In the genomic region with DNA sequence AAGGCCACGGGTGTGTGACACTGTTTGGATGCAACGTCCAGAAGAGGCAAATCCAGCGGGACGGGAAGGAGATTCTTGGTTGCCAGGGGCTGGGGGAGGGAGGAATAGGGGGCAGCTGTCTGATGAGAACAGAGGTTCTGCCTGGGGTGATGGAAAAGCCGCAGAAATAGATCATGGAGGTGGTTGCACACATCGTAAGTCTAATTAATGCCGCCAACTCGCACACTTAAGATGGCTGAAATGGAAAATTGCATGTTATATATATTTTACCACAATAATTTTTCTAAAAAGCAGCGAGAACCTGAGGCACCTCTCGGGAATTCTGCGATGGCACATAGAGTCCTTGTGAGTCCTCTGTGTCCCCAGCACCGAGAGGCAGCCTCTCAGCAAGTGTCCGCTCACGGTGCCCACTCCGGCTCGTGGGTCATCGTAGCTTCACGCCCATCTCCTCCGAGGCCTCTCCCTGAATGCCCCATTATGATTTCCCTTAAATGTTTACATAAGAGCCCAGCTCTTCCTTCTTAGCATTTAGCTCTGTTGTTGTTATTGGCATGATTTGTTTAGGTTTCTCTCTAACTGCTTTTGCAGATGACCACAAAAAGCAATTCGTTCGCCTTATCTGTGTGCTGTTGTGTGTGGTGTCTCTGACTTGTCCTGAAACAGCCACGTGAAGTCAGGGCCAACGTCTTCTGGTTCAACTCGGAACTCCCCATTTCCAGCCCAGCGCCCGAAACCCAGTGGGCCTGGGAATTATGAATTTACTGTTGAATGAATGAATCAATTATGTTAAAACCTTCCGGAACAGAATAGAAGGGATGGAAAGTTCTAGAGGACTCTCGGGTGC, we compare ENCODE assay signal across 18 cellular contexts. TPM values are rescaled to one million over a fixed set of nuclear protein-coding genes. Genes with fewer than 3 reads are reported as not detected.
DNase-seq lines count a peak whose midpoint lies in the region; ATAC-seq and TF ChIP-seq lines count a peak whose summit lies in the region.
"Had no signal": no experiment of that assay in that cellular context is flagged by ENCODE, and none has a peak within 500 bp of the region (broad histone marks: within the 10 kb centered on the region; RNA-seq: fewer than 3 reads in every experiment).

No MANE protein-coding gene starts in this region.

- H3K36me3 ChIP-seq in heart left ventricle (no peaks in the 10 kb centered on the region), gastroesophageal sphincter (no peaks in the 10 kb centered on the region), psoas muscle (ENCODE audit: insufficient read depth in 1 of 2, low read depth in 1 of 2) (no peaks in the 10 kb centered on the region), urinary bladder (ENCODE audit: insufficient read depth) (no peaks in the 10 kb centered on the region)
- H3K36me3 ChIP-seq in effector memory CD4-positive, alpha-beta T cell (ENCODE audit: control insufficient read depth, insufficient read depth, low read length): no peaks in the 10 kb centered on the region

- intact Hi-C loops in heart left ventricle (cut with DNase I) (no loop called here), Right ventricle myocardium superior (cut with DNase I) (no loop called here), psoas muscle (cut with DNase I) (no loop called here)

- ATAC-seq in heart left ventricle: peak in 3 of 4 donors; percentile 31 to 56 (median 40)
- no peak for ATAC-seq in Right ventricle myocardium superior (ENCODE audit: poor library complexity)
- ATAC-seq in gastroesophageal sphincter: no peak
- no peak for ATAC-seq in psoas muscle
- ATAC-seq: activated T-cell treated with anti-CD3 and anti-CD28 coated beads, Interleukin-2, amount 50 U/mL, for 72 hours; mucosa of descending colon had no signal

- H3K4me1 ChIP-seq in heart left ventricle: peaks cover 0 to 19% (median 2%) of the 10 kb centered on the region in 12 donors
- H3K4me1 ChIP-seq in gastroesophageal sphincter: peaks cover 0 to 70% (median 0%) of the 10 kb centered on the region in 3 donors
- no peaks in the 10 kb centered on the region for H3K4me1 ChIP-seq in psoas muscle
- H3K4me1 ChIP-seq in urinary bladder (ENCODE audit: insufficient read depth): no peaks in the 10 kb centered on the region
- no peaks in the 10 kb centered on the region for H3K4me1 ChIP-seq in effector memory CD4-positive, alpha-beta T cell (ENCODE audit: control insufficient read depth, insufficient read depth, low read length, poor library complexity, severe bottlenecking)

- H3K9me3 ChIP-seq in heart left ventricle (no peaks in the 10 kb centered on the region), gastroesophageal sphincter (no peaks in the 10 kb centered on the region), psoas muscle (no peaks in the 10 kb centered on the region)
- H3K9me3 ChIP-seq in effector memory CD4-positive, alpha-beta T cell (ENCODE audit: control insufficient read depth, low read length): no peaks in the 10 kb centered on the region
- H3K9me3 ChIP-seq: mucosa of descending colon had no signal

- TF ChIP-seq POLR2A in heart left ventricle (IDR thresholded peaks at IDR 0.05): no peak
- no peak for TF ChIP-seq POLR2A in gastroesophageal sphincter (IDR thresholded peaks at IDR 0.05)

- DNase-seq in heart left ventricle (no peak), Right ventricle myocardium superior (no peak), psoas muscle (no peak), mesenteric fat pad (ENCODE audit: low spot score) (no peak), SIG-M5 (lab: John Stamatoyannopoulos, UW) (no peak)
- DNase-seq in effector memory CD4-positive, alpha-beta T cell: no peak
- DNase-seq: activated CD4-positive, alpha-beta memory T cell treated with anti-CD3 and anti-CD28 coated beads for 36 hours; activated naive CD8-positive, alpha-beta T cell treated with anti-CD3 and anti-CD28 coated beads, Interleukin-2, amount 10 ng/mL, durations not matched to agents 7 days and 5 days; activated T-cell treated with anti-CD3 and anti-CD28 coated beads, Interleukin-2, amount 50 U/mL, for 72 hours; islet precursor cell; mucosa of descending colon; NCI-H1694; stimulated activated CD4-positive, alpha-beta T cell treated with anti-CD3 and anti-CD28 coated beads, Interleukin-1b, Interleukin-23, amount 100 ng/mL, for 48 hours had no signal

- peak overlapping the region in 4 of 12 donors; percentile 2 to 24 (median 11) for H3K4me3 ChIP-seq in heart left ventricle
- peak overlapping the region in 1 of 2 donors; percentile 9 for H3K4me3 ChIP-seq in gastroesophageal sphincter
- H3K4me3 ChIP-seq in psoas muscle: no peak overlapping the region
- H3K4me3 ChIP-seq in urinary bladder (ENCODE audit: low read depth, low read length): no peak overlapping the region
- H3K4me3 ChIP-seq in effector memory CD4-positive, alpha-beta T cell (ENCODE audit: insufficient read depth, low read depth, low read length, poor library complexity, severe bottlenecking): no peak overlapping the region
- H3K4me3 ChIP-seq: mucosa of descending colon had no signal

- H3K27me3 ChIP-seq in heart left ventricle: peaks cover 0 to 7% (median 0%) of the 10 kb centered on the region in 9 donors
- H3K27me3 ChIP-seq in gastroesophageal sphincter: no peaks in the 10 kb centered on the region
- peaks cover 0 to 18% (median 4%) of the 10 kb centered on the region in 3 donors for H3K27me3 ChIP-seq in psoas muscle (ENCODE audit: insufficient read depth in 3 of 3, low read length in 2 of 3)
- H3K27me3 ChIP-seq in effector memory CD4-positive, alpha-beta T cell (replicated peaks; ENCODE audit: control insufficient read depth, insufficient read depth, low read length, poor library complexity, severe bottlenecking): no peaks in the 10 kb centered on the region

- WGBS in heart left ventricle, 4 donors: 52 to 69% (median 58%) methylated on average over 28 of the region's 28 CpGs
- 47 to 66% methylated on average over 8 to 26 of the region's 28 CpGs for WGBS in gastroesophageal sphincter (ENCODE audit: low coverage in 1 of 2), 2 donors
- WGBS in psoas muscle, 3 donors: 54 to 58% (median 58%) methylated on average over 28 of the region's 28 CpGs
- WGBS in urinary bladder: 58% methylated on average over 28 of the region's 28 CpGs

- no peak for TF ChIP-seq CTCF in heart left ventricle (IDR thresholded peaks at IDR 0.05)
- TF ChIP-seq CTCF in gastroesophageal sphincter (IDR thresholded peaks at IDR 0.05): no peak
- TF ChIP-seq CTCF in psoas muscle (IDR thresholded peaks at IDR 0.05): no peak

- no peak for TF ChIP-seq EP300 in gastroesophageal sphincter (IDR thresholded peaks at IDR 0.05)

- peak overlapping the region; percentile 9 to 85 (median 40) for H3K27ac ChIP-seq in heart left ventricle
- H3K27ac ChIP-seq in gastroesophageal sphincter: peak overlapping the region; percentile 77 to 87 (median 86)
- peak overlapping the region; percentile 36 for H3K27ac ChIP-seq in psoas muscle
- H3K27ac ChIP-seq in urinary bladder (ENCODE audit: low read depth): peak overlapping the region; percentile 66
- H3K27ac ChIP-seq in effector memory CD4-positive, alpha-beta T cell (ENCODE audit: insufficient read depth, low read length, poor library complexity, severe bottlenecking): no peak overlapping the region

RNA-seq across cellular contexts. Expression of a gene that starts 7.7 kb away (rescaled TPM):
- total RNA-seq in heart left ventricle: 1 to 10 TPM in 6 of 9 donors, under 1 TPM in 3; 0.50 to 5.4 (median 1.6) TPM
- 1 to 10 TPM; 1.2 to 2.1 TPM for polyA plus RNA-seq in heart left ventricle
- 1.4 TPM for total RNA-seq in Right ventricle myocardium superior
- 10 to 100 TPM; 25.0 to 53.1 (median 38.2) TPM for total RNA-seq in gastroesophageal sphincter
- under 1 TPM in 3 of 4 donors, not detected in 1; 0.32 to 0.76 (median 0.40) TPM for total RNA-seq in psoas muscle
- 1 to 10 TPM in 1 of 3 donors, under 1 TPM in 2; 0.55 to 1.2 (median 0.90) TPM for polyA plus RNA-seq in psoas muscle
- 44.6 TPM for total RNA-seq in urinary bladder
- polyA plus RNA-seq in urinary bladder: 67.2 TPM
- total RNA-seq in mesenteric fat pad: 1.4 TPM
- total RNA-seq: A172; activated CD4-positive, alpha-beta memory T cell treated with anti-CD3 and anti-CD28 coated beads for 36 hours; activated naive CD8-positive, alpha-beta T cell treated with anti-CD3 and anti-CD28 coated beads, Interleukin-2, amount 10 ng/mL, durations not matched to agents 7 days and 5 days; activated T-cell treated with anti-CD3 and anti-CD28 coated beads, Interleukin-2, amount 50 U/mL, for 72 hours; NCI-H460; pulmonary artery endothelial cell had no signal

Comparison
In these comparisons a context has a peak if more than half of its experiments do, and no peak if none do; other contexts are left out.
1. ATAC-seq: peak in heart left ventricle (3 of 4); none in Right ventricle myocardium superior (single experiment), gastroesophageal sphincter (single experiment) and psoas muscle (0 of 4).